In the genomic region with DNA sequence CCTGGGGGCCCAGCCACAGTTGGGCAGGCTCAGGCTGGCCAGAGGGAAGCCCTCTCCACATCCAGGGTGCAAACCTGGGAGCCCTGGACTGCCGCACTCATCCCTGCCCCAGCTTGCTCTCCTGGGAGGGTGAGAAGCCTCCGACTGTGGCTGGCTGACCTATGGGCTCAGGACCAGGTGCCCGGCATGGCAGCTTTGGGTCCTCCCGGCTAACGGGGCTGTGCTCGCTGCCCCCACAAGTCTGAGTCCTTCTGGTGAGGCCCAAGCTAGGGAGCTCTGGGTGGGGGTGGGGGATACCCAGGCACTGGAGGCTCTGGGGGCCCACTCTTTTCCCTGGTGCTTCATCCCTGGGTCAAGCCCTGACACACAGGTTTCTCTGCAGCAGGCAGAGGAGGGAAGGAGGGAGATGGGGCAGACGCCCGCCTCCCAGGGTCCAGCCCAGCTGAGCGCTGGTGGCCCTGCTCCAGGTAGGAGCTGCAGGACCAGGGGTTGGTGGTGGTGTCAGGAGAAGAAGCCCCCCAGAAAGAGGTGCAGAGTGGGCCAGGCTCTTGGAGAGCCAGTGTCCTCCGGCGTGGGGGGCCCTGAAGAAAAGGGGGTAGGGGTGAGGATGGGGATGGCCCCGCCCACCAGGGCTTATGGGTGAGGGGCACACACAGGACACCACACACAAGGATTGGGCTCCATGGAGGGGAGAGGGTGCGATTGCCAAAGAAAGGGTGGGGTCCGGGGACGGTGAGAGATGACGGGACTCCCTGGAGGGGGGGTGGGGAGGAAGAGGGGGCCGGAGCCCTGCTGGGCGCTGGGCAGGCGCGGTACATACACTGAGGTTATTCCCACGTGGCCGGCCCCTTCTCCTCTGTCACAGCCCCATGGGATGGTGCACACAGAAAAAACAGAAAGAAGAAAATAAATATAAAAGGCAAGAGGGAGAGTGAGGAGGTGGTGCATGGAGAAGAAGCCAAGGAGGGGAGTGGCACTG, we compare ENCODE assay signal across 19 cellular contexts. TPM values are rescaled to one million over a fixed set of nuclear protein-coding genes. Genes with fewer than 3 reads are reported as not detected.
DNase-seq lines count a peak whose midpoint lies in the region; ATAC-seq and TF ChIP-seq lines count a peak whose summit lies in the region.
"Had no signal": no experiment of that assay in that cellular context is flagged by ENCODE, and none has a peak within 500 bp of the region (broad histone marks: within the 10 kb centered on the region; RNA-seq: fewer than 3 reads in every experiment).

No MANE protein-coding gene starts in this region.

- intact Hi-C loops in activated CD4-positive, alpha-beta memory T cell treated with anti-CD3 and anti-CD28 coated beads for 36 hours (cut with micrococcal nuclease), result loop anchor here (2.0 to 5.0 kb wide), 5 partner anchors 15 to 93 kb away; partner anchors contain the start of genes NACC1 and TRMT1
- intact Hi-C loops in stomach (cut with DNase I; ENCODE audit: low total_unique reads), result no loop called here
- intact Hi-C loops in posterior vena cava (cut with DNase I), result loop anchor here in 1 of 2 donors (5.0 kb wide), 1 partner anchor 52 kb away; no protein-coding TSS in a partner anchor

- no peak for TF ChIP-seq POLR2A in stomach (IDR thresholded peaks at IDR 0.05)

- H3K4me3 ChIP-seq in H7 (ENCODE audit: insufficient read depth, low read depth, low read length) (no peak overlapping the region), neutrophil (ENCODE audit: low read depth in 1 of 2, low read length in 1 of 2) (no peak overlapping the region), stomach (no peak overlapping the region)
- H3K4me3 ChIP-seq: tibial artery had no signal

- TF ChIP-seq CTCF in neutrophil (IDR thresholded peaks at IDR 0.05) (no peak), stomach (IDR thresholded peaks at IDR 0.05) (no peak)

- TF ChIP-seq EP300 in stomach (IDR thresholded peaks at IDR 0.05), result no peak

- H3K27me3 ChIP-seq in H7 (ENCODE audit: control insufficient read depth, insufficient read depth, low read length) (no peaks in the 10 kb centered on the region), neutrophil (no peaks in the 10 kb centered on the region), stomach (no peaks in the 10 kb centered on the region)

- CTCF ChIA-PET in activated CD4-positive, alpha-beta memory T cell treated with anti-CD3 and anti-CD28 coated beads, Interleukin-2, amount 10 ng/mL, durations not matched to agents 7 days and 5 days (lab: Charles Lee), result interaction anchor here (0.6 kb wide), 2 partner anchors 31 to 960 kb away, joined by 3 read pairs; no protein-coding TSS in a partner anchor
- CTCF ChIA-PET in activated CD4-positive, alpha-beta memory T cell treated with anti-CD3 and anti-CD28 coated beads for 36 hours (lab: Charles Lee), result interaction anchor here (0.8 kb wide), 1 partner anchor 233 kb away, joined by 3 read pairs; no protein-coding TSS in a partner anchor

- H3K4me3 Mint-ChIP-seq in activated CD4-positive, alpha-beta memory T cell treated with anti-CD3 and anti-CD28 coated beads, Interleukin-2, amount 10 ng/mL, durations not matched to agents 7 days and 5 days, result peak overlapping the region; percentile 27
- H3K4me3 Mint-ChIP-seq in activated CD4-positive, alpha-beta memory T cell treated with anti-CD3 and anti-CD28 coated beads for 36 hours, result no peak overlapping the region
- no peak overlapping the region for H3K4me3 Mint-ChIP-seq in activated naive CD8-positive, alpha-beta T cell treated with anti-CD3 and anti-CD28 coated beads, Interleukin-2, amount 10 ng/mL, durations not matched to agents 7 days and 5 days
- H3K4me3 Mint-ChIP-seq: nephron progenitor cell, WTC11 had no signal

- no peak for ATAC-seq in activated naive CD8-positive, alpha-beta T cell treated with anti-CD3 and anti-CD28 coated beads, Interleukin-2, amount 10 ng/mL, durations not matched to agents 7 days and 5 days (ENCODE audit: low read depth)

- no peak overlapping the region for H3K27ac Mint-ChIP-seq in activated CD4-positive, alpha-beta memory T cell treated with anti-CD3 and anti-CD28 coated beads, Interleukin-2, amount 10 ng/mL, durations not matched to agents 7 days and 5 days
- H3K27ac Mint-ChIP-seq in activated CD4-positive, alpha-beta memory T cell treated with anti-CD3 and anti-CD28 coated beads for 36 hours, result no peak overlapping the region
- peak overlapping the region; percentile 65 for H3K27ac Mint-ChIP-seq in activated naive CD8-positive, alpha-beta T cell treated with anti-CD3 and anti-CD28 coated beads, Interleukin-2, amount 10 ng/mL, durations not matched to agents 7 days and 5 days
- H3K27ac Mint-ChIP-seq: nephron progenitor cell, WTC11 had no signal

- H3K4me1 ChIP-seq in neutrophil (ENCODE audit: control insufficient read depth in 1 of 2, insufficient read depth in 1 of 2, low read depth in 1 of 2, low read length in 1 of 2) (peaks cover 13 to 29% of the 10 kb centered on the region in 2 experiments), stomach (peaks cover 4 to 22% (median 17%) of the 10 kb centered on the region in 4 donors)

- H3K4me1 Mint-ChIP-seq in activated CD4-positive, alpha-beta memory T cell treated with anti-CD3 and anti-CD28 coated beads, Interleukin-2, amount 10 ng/mL, durations not matched to agents 7 days and 5 days, result peaks cover 13% of the 10 kb centered on the region
- peaks cover 7% of the 10 kb centered on the region for H3K4me1 Mint-ChIP-seq in activated CD4-positive, alpha-beta memory T cell treated with anti-CD3 and anti-CD28 coated beads for 36 hours (ENCODE audit: low read depth)
- peaks cover 10% of the 10 kb centered on the region for H3K4me1 Mint-ChIP-seq in activated naive CD8-positive, alpha-beta T cell treated with anti-CD3 and anti-CD28 coated beads, Interleukin-2, amount 10 ng/mL, durations not matched to agents 7 days and 5 days

- 71 to 81% (median 78%) methylated on average over 15 to 22 of the region's 22 CpGs for WGBS in stomach, 5 donors

- H3K9me3 ChIP-seq in neutrophil (no peaks in the 10 kb centered on the region), stomach (no peaks in the 10 kb centered on the region)
- H3K9me3 ChIP-seq: tibial artery had no signal

- H3K27ac ChIP-seq in neutrophil (peak overlapping the region; percentile 97), stomach (no peak overlapping the region)
- H3K27ac ChIP-seq: C4-2B, tibial artery had no signal

- no peak for DNase-seq in activated CD4-positive, alpha-beta memory T cell treated with anti-CD3 and anti-CD28 coated beads, Interleukin-2, amount 10 ng/mL, durations not matched to agents 7 days and 5 days
- DNase-seq in activated CD4-positive, alpha-beta memory T cell treated with anti-CD3 and anti-CD28 coated beads for 36 hours, result no peak
- DNase-seq in H7 (peak; percentile 64), stomach (no peak), EL (no peak), posterior vena cava (ENCODE audit: low spot score) (no peak)
- DNase-seq in activated naive CD8-positive, alpha-beta T cell treated with anti-CD3 and anti-CD28 coated beads, Interleukin-2, amount 10 ng/mL, durations not matched to agents 7 days and 5 days, result no peak
- DNase-seq: activated naive CD4-positive, alpha-beta T cell; hippocampal formation; islet precursor cell; mammary epithelial cell; NCI-H2029 treated with DMSO at 0.1 percent for 48 hours; NCI-H446 treated with DMSO at 0.1 percent for 48 hours; SHP77 had no signal

- POLR2A ChIA-PET in activated CD4-positive, alpha-beta memory T cell treated with anti-CD3 and anti-CD28 coated beads, Interleukin-2, amount 10 ng/mL, durations not matched to agents 7 days and 5 days (lab: Charles Lee), result interaction anchor here (1.0 kb wide), 1 partner anchor 54 kb away, joined by 3 read pairs; no protein-coding TSS in a partner anchor
- POLR2A ChIA-PET in activated CD4-positive, alpha-beta memory T cell treated with anti-CD3 and anti-CD28 coated beads for 36 hours (lab: Charles Lee), result no interaction called here
- POLR2A ChIA-PET in activated naive CD8-positive, alpha-beta T cell treated with anti-CD3 and anti-CD28 coated beads, Interleukin-2, amount 10 ng/mL, durations not matched to agents 7 days and 5 days (lab: Charles Lee), result interaction anchor here (0.6 to 1.0 kb wide), 2 partner anchors 42 to 92 kb away, joined by 3 to 4 read pairs; no protein-coding TSS in a partner anchor

- peaks cover 3% of the 10 kb centered on the region for H3K36me3 Mint-ChIP-seq in activated CD4-positive, alpha-beta memory T cell treated with anti-CD3 and anti-CD28 coated beads, Interleukin-2, amount 10 ng/mL, durations not matched to agents 7 days and 5 days (ENCODE audit: low read depth)
- no peaks in the 10 kb centered on the region for H3K36me3 Mint-ChIP-seq in activated CD4-positive, alpha-beta memory T cell treated with anti-CD3 and anti-CD28 coated beads for 36 hours
- peaks cover 2% of the 10 kb centered on the region for H3K36me3 Mint-ChIP-seq in activated naive CD8-positive, alpha-beta T cell treated with anti-CD3 and anti-CD28 coated beads, Interleukin-2, amount 10 ng/mL, durations not matched to agents 7 days and 5 days
- H3K36me3 Mint-ChIP-seq: WTC11 had no signal

- H3K9me3 Mint-ChIP-seq in activated CD4-positive, alpha-beta memory T cell treated with anti-CD3 and anti-CD28 coated beads, Interleukin-2, amount 10 ng/mL, durations not matched to agents 7 days and 5 days, result no peaks in the 10 kb centered on the region
- H3K9me3 Mint-ChIP-seq in activated CD4-positive, alpha-beta memory T cell treated with anti-CD3 and anti-CD28 coated beads for 36 hours, result no peaks in the 10 kb centered on the region
- H3K9me3 Mint-ChIP-seq in activated naive CD8-positive, alpha-beta T cell treated with anti-CD3 and anti-CD28 coated beads, Interleukin-2, amount 10 ng/mL, durations not matched to agents 7 days and 5 days, result no peaks in the 10 kb centered on the region
- H3K9me3 Mint-ChIP-seq: nephron progenitor cell, WTC11 had no signal

- no peaks in the 10 kb centered on the region for H3K27me3 Mint-ChIP-seq in activated CD4-positive, alpha-beta memory T cell treated with anti-CD3 and anti-CD28 coated beads, Interleukin-2, amount 10 ng/mL, durations not matched to agents 7 days and 5 days
- no peaks in the 10 kb centered on the region for H3K27me3 Mint-ChIP-seq in activated CD4-positive, alpha-beta memory T cell treated with anti-CD3 and anti-CD28 coated beads for 36 hours
- H3K27me3 Mint-ChIP-seq in activated naive CD8-positive, alpha-beta T cell treated with anti-CD3 and anti-CD28 coated beads, Interleukin-2, amount 10 ng/mL, durations not matched to agents 7 days and 5 days, result no peaks in the 10 kb centered on the region

- H3K36me3 ChIP-seq in H7 (replicated peaks; ENCODE audit: control insufficient read depth, insufficient read depth, low read length) (no peaks in the 10 kb centered on the region), neutrophil (no peaks in the 10 kb centered on the region), stomach (no peaks in the 10 kb centered on the region)
- H3K36me3 ChIP-seq: tibial artery had no signal

RNA-seq across cellular contexts. Expression of gene IER2, which starts 59.9 kb away (rescaled TPM):
- total RNA-seq in activated CD4-positive, alpha-beta memory T cell treated with anti-CD3 and anti-CD28 coated beads, Interleukin-2, amount 10 ng/mL, durations not matched to agents 7 days and 5 days, result 100 to 1,000 TPM; 231 to 234 TPM
- 100 to 1,000 TPM; 129 to 137 TPM for total RNA-seq in activated CD4-positive, alpha-beta memory T cell treated with anti-CD3 and anti-CD28 coated beads for 36 hours
- 34.5 and 56.4 TPM in 2 replicates for total RNA-seq in H7 (2014; rRNA removed; shearing (Covaris generic))
- 100 to 1,000 TPM; 167 to 178 TPM for total RNA-seq in activated naive CD8-positive, alpha-beta T cell treated with anti-CD3 and anti-CD28 coated beads, Interleukin-2, amount 10 ng/mL, durations not matched to agents 7 days and 5 days
- total RNA-seq in stomach (100 to 1,000 TPM in 3 of 5 donors, 10 to 100 TPM in 2; 32.3 to 421 (median 150) TPM), posterior vena cava (100 to 1,000 TPM in 1 of 2 donors, 10 to 100 TPM in 1; 73.1 to 130 TPM)
- polyA plus RNA-seq in stomach, result 10 to 100 TPM; 64.3 to 87.2 (median 64.6) TPM

RNA-seq across cellular contexts. Expression of gene STX10, which starts 59.9 kb away (rescaled TPM):
- total RNA-seq in activated CD4-positive, alpha-beta memory T cell treated with anti-CD3 and anti-CD28 coated beads, Interleukin-2, amount 10 ng/mL, durations not matched to agents 7 days and 5 days, result 10 to 100 TPM; 69.0 to 72.2 TPM
- 10 to 100 TPM; 65.5 to 66.3 TPM for total RNA-seq in activated CD4-positive, alpha-beta memory T cell treated with anti-CD3 and anti-CD28 coated beads for 36 hours
- 60.1 and 60.7 TPM in 2 replicates for total RNA-seq in H7 (2014; rRNA removed; shearing (Covaris generic))
- 10 to 100 TPM; 67.1 to 69.9 TPM for total RNA-seq in activated naive CD8-positive, alpha-beta T cell treated with anti-CD3 and anti-CD28 coated beads, Interleukin-2, amount 10 ng/mL, durations not matched to agents 7 days and 5 days
- 100 to 1,000 TPM in 3 of 5 donors, 10 to 100 TPM in 2; 20.4 to 942 (median 117) TPM for total RNA-seq in stomach
- polyA plus RNA-seq in stomach, result 100 to 1,000 TPM in 1 of 3 donors, 10 to 100 TPM in 2; 74.8 to 114 (median 94.7) TPM
- 10 to 100 TPM; 31.4 to 39.0 TPM for total RNA-seq in posterior vena cava
